10 cellular contexts compared by ENCODE assay signal in genomic region chr1:16903458-16903796, GRCh38. TPM values are rescaled to one million over a fixed set of nuclear protein-coding genes. Genes with fewer than 3 reads are reported as not detected.
DNase-seq lines count a peak whose midpoint lies in the region; ATAC-seq and TF ChIP-seq lines count a peak whose summit lies in the region.
"Had no signal": no experiment of that assay in that cellular context is flagged by ENCODE, and none has a peak within 500 bp of the region (broad histone marks: within the 10 kb centered on the region; RNA-seq: fewer than 3 reads in every experiment).

No MANE protein-coding gene starts in this region.

- TF ChIP-seq CTCF in VCaP (conservative IDR thresholded peaks at IDR 0.05) (no peak), testis (IDR thresholded peaks at IDR 0.05) (no peak)

- TF ChIP-seq POLR2A in testis (IDR thresholded peaks at IDR 0.05) = no peak

- H3K27me3 Mint-ChIP-seq in stimulated activated naive B cell treated with anti-CD40 and anti-IgM and Interleukin-4, amounts not matched to agents 10 μg/mL and 1 μg/mL and 100 μg/mL, for 72 hours = no peaks in the 10 kb centered on the region
- H3K27me3 Mint-ChIP-seq: effector memory CD8-positive, alpha-beta T cell had no signal

- peak; percentile 67 for DNase-seq in NCI-H510A treated with DMSO at 0.1 percent for 48 hours (lab: John Stamatoyannopoulos, UW)
- no peak for DNase-seq in NCI-H510A (lab: John Stamatoyannopoulos, UW)
- no peak for DNase-seq in testis
- no peak for DNase-seq in stimulated activated naive B cell treated with anti-CD40 and anti-IgM and Interleukin-4, amounts not matched to agents 10 μg/mL and 1 μg/mL and 100 μg/mL, for 72 hours
- DNase-seq in GF-D8 (lab: John Stamatoyannopoulos, UW) = no peak
- DNase-seq: AML-193 had no signal

- H3K4me3 Mint-ChIP-seq in stimulated activated naive B cell treated with anti-CD40 and anti-IgM and Interleukin-4, amounts not matched to agents 10 μg/mL and 1 μg/mL and 100 μg/mL, for 72 hours = no peak overlapping the region
- H3K4me3 Mint-ChIP-seq: effector memory CD8-positive, alpha-beta T cell had no signal

- no peak overlapping the region for H3K27ac Mint-ChIP-seq in stimulated activated naive B cell treated with anti-CD40 and anti-IgM and Interleukin-4, amounts not matched to agents 10 μg/mL and 1 μg/mL and 100 μg/mL, for 72 hours
- H3K27ac Mint-ChIP-seq: effector memory CD8-positive, alpha-beta T cell had no signal

- no peak for ATAC-seq in stimulated activated naive B cell treated with anti-CD40 and anti-IgM and Interleukin-4, amounts not matched to agents 10 μg/mL and 1 μg/mL and 100 μg/mL, for 72 hours (replicated peaks)
- ATAC-seq in GM21515 (IDR thresholded peaks at IDR 0.05; ENCODE audit: unreplicated experiment) = no peak

- H3K4me1 ChIP-seq in testis = peaks cover 7% of the 10 kb centered on the region

- H3K36me3 Mint-ChIP-seq in stimulated activated naive B cell treated with anti-CD40 and anti-IgM and Interleukin-4, amounts not matched to agents 10 μg/mL and 1 μg/mL and 100 μg/mL, for 72 hours = no peaks in the 10 kb centered on the region

- intact Hi-C loops in testis (cut with DNase I; ENCODE audit: low total_unique reads) = no loop called here

- H3K4me1 Mint-ChIP-seq in stimulated activated naive B cell treated with anti-CD40 and anti-IgM and Interleukin-4, amounts not matched to agents 10 μg/mL and 1 μg/mL and 100 μg/mL, for 72 hours = peaks cover 22 to 23% of the 10 kb centered on the region in 2 donors

- peak overlapping the region; percentile 37 to 80 for H3K4me3 ChIP-seq in testis

- H3K9me3 Mint-ChIP-seq in stimulated activated naive B cell treated with anti-CD40 and anti-IgM and Interleukin-4, amounts not matched to agents 10 μg/mL and 1 μg/mL and 100 μg/mL, for 72 hours = no peaks in the 10 kb centered on the region
- H3K9me3 Mint-ChIP-seq: effector memory CD8-positive, alpha-beta T cell had no signal

- no peaks in the 10 kb centered on the region for H3K27me3 ChIP-seq in layer of hippocampus (ENCODE audit: control insufficient read depth, insufficient read depth, low read length)
- H3K27me3 ChIP-seq in testis = no peaks in the 10 kb centered on the region

- H3K27ac ChIP-seq in VCaP = peak overlapping the region; percentile 100
- peak overlapping the region; percentile 100 for H3K27ac ChIP-seq in layer of hippocampus (ENCODE audit: low read depth, low read length)
- H3K27ac ChIP-seq in testis = peak overlapping the region; percentile 85 to 99

- H3K9me3 ChIP-seq in testis = no peaks in the 10 kb centered on the region

- no peaks in the 10 kb centered on the region for H3K36me3 ChIP-seq in testis (ENCODE audit: low read depth, missing control alignments)

RNA-seq across cellular contexts. Expression of gene RNU1-2, which starts 7.6 kb away (rescaled TPM):
- under 1 TPM; under 0.01 TPM for total RNA-seq in testis
- 18.9 TPM for polyA plus RNA-seq in testis (ENCODE audit: insufficient read depth, low read depth, low replicate concordance)

RNA-seq across cellular contexts. Expression of gene CROCC, which starts 18.3 kb away (rescaled TPM):
- total RNA-seq in testis = 10 to 100 TPM; 49.1 to 49.2 TPM
- 18.8 TPM for polyA plus RNA-seq in testis (ENCODE audit: insufficient read depth, low read depth, low replicate concordance)
